ENCODE assay signal across 30 cellular contexts in the genomic region with DNA sequence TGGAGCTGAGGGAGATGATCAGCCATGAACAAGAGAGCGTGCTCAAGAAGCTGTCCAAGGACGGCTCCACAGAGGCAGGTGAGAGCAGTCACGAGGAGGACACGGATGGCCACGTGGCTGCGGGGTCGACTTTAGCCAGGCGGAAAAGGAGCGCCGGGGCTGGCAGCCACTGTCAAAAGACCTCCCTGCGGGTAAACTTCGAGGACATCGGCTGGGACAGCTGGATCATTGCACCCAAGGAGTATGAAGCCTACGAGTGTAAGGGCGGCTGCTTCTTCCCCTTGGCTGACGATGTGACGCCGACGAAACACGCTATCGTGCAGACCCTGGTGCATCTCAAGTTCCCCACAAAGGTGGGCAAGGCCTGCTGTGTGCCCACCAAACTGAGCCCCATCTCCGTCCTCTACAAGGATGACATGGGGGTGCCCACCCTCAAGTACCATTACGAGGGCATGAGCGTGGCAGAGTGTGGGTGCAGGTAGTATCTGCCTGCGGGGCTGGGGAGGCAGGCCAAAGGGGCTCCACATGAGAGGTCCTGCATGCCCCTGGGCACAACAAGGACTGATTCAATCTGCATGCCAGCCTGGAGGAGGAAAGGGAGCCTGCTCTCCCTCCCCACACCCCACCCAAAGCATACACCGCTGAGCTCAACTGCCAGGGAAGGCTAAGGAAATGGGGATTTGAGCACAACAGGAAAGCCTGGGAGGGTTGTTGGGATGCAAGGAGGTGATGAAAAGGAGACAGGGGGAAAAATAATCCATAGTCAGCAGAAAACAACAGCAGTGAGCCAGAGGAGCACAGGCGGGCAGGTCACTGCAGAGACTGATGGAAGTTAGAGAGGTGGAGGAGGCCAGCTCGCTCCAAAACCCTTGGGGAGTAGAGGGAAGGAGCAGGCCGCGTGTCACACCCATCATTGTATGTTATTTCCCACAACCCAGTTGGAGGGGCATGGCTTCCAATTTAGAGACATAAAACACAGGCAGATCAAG. TPM values are rescaled to one million over a fixed set of nuclear protein-coding genes. Genes with fewer than 3 reads are reported as not detected.
"Had no signal": no experiment of that assay in that cellular context is flagged by ENCODE, and none has a peak within 500 bp of the region (broad histone marks: within the 10 kb centered on the region; RNA-seq: fewer than 3 reads in every experiment).

No MANE protein-coding gene starts in this region.

- H3K4me2 ChIP-seq: hepatocyte had no signal

- H3K27me3 ChIP-seq: uterus had no signal

- H3K4me1 ChIP-seq: parathyroid adenoma, tibial artery, uterus had no signal

- H3K9me3 Mint-ChIP-seq: activated naive CD4-positive, alpha-beta T cell treated with anti-CD3 and anti-CD28 coated beads for 36 hours; activated T-cell treated with anti-CD3 and anti-CD28 coated beads, Interleukin-2, amount 50 U/mL, for 4 hours; activated T-helper 2 cell treated with anti-CD3 and anti-CD28 coated beads, Interferon-gamma antibody, Interleukin-2, Interleukin-4, amounts not matched to agents 10 μg/mL and 5 μg/mL and 100 μg/mL, durations not matched to agents 14 hours and 24 hours and 36 hours; nephron had no signal

- H3K27ac ChIP-seq: hepatocyte, parathyroid adenoma, tibial artery, uterus, VCaP had no signal

- H3K4me3 ChIP-seq: hepatocyte, tibial artery, uterus had no signal

- H2AFZ ChIP-seq: hepatocyte, parathyroid adenoma had no signal

- ATAC-seq: activated T-cell treated with anti-CD3 and anti-CD28 coated beads, Interleukin-2, amount 50 U/mL, for 4 hours; stimulated activated naive CD8-positive, alpha-beta T cell treated with anti-CD3 and anti-CD28 coated beads, Interleukin-15, Interleukin-2, amounts not matched to agents 100 U/mL and 50 U/mL, for 24 hours had no signal

- FAIRE-seq: endothelial cell of umbilical vein had no signal

- H3K4me3 Mint-ChIP-seq: activated naive CD4-positive, alpha-beta T cell treated with anti-CD3 and anti-CD28 coated beads for 36 hours; activated T-cell treated with anti-CD3 and anti-CD28 coated beads, Interleukin-2, amount 50 U/mL, for 4 hours; memory B cell; nephron had no signal

- H3K9ac ChIP-seq: parathyroid adenoma had no signal

- H3K27ac Mint-ChIP-seq: activated naive CD4-positive, alpha-beta T cell treated with anti-CD3 and anti-CD28 coated beads for 36 hours; activated T-helper 2 cell treated with anti-CD3 and anti-CD28 coated beads, Interferon-gamma antibody, Interleukin-2, Interleukin-4, amounts not matched to agents 10 μg/mL and 5 μg/mL and 100 μg/mL, durations not matched to agents 14 hours and 24 hours and 36 hours; memory B cell; nephron had no signal

- DNase-seq: activated CD4-positive, alpha-beta T cell treated with anti-CD3 and anti-CD28 coated beads for 1 hour; activated CD8-positive, alpha-beta memory T cell treated with anti-CD3 and anti-CD28 coated beads, Interleukin-2, amount 50 U/mL, for 48 hours; activated naive CD4-positive, alpha-beta T cell treated with anti-CD3 and anti-CD28 coated beads for 36 hours; activated T-cell treated with anti-CD3 and anti-CD28 coated beads, Interleukin-2, amount 50 U/mL, for 4 hours; amygdala; effector memory CD4-positive, alpha-beta T cell; foreskin melanocyte; right cardiac atrium; stimulated activated CD4-positive, alpha-beta T cell treated with anti-CD3 and anti-CD28 coated beads, Interleukin-12 subunit alpha, Interleukin-12 subunit beta, amount 100 ng/mL, for 4 hours; stimulated activated CD4-positive, alpha-beta T cell treated with anti-CD3 and anti-CD28 coated beads, Interleukin-4, amount 100 ng/mL, for 4 hours; stimulated activated naive CD8-positive, alpha-beta T cell treated with anti-CD3 and anti-CD28 coated beads, Interleukin-15, Interleukin-2, amounts not matched to agents 100 U/mL and 50 U/mL, for 24 hours; substantia nigra; uterus had no signal

- H3K36me3 ChIP-seq: tibial artery, uterus had no signal

- H3K36me3 Mint-ChIP-seq: memory B cell had no signal

- H3K79me2 ChIP-seq: hepatocyte, parathyroid adenoma had no signal

- H3K4me1 Mint-ChIP-seq: nephron had no signal

- H3K9me3 ChIP-seq: tibial artery, uterus had no signal

RNA-seq across cellular contexts. Expression of a gene that starts 3.3 kb away (rescaled TPM):
- total RNA-seq: activated CD8-positive, alpha-beta memory T cell treated with anti-CD3 and anti-CD28 coated beads for 36 hours; activated naive CD4-positive, alpha-beta T cell treated with anti-CD3 and anti-CD28 coated beads for 36 hours; activated T-cell treated with anti-CD3 and anti-CD28 coated beads, Interleukin-2, amount 50 U/mL, for 4 hours; activated T-helper 2 cell treated with anti-CD3 and anti-CD28 coated beads, Interferon-gamma antibody, Interleukin-2, Interleukin-4, amounts not matched to agents 10 μg/mL and 5 μg/mL and 100 μg/mL, durations not matched to agents 14 hours and 24 hours and 36 hours; dermis microvascular lymphatic vessel endothelial cell; endothelial cell of umbilical vein; esophagus mucosa; hepatocyte; mononuclear cell; myocyte; pulmonary artery endothelial cell; skeletal muscle tissue; T-helper 2 cell treated with Interferon-gamma antibody and Interleukin-4, amounts not matched to agents 100 ng/mL and 5 ng/mL, for 36 hours; uterus had no signal

RNA-seq across cellular contexts. Expression of a gene that starts 22.6 kb away (rescaled TPM):
- total RNA-seq: activated CD8-positive, alpha-beta memory T cell treated with anti-CD3 and anti-CD28 coated beads for 36 hours; activated naive CD4-positive, alpha-beta T cell treated with anti-CD3 and anti-CD28 coated beads for 36 hours; activated T-cell treated with anti-CD3 and anti-CD28 coated beads, Interleukin-2, amount 50 U/mL, for 4 hours; activated T-helper 2 cell treated with anti-CD3 and anti-CD28 coated beads, Interferon-gamma antibody, Interleukin-2, Interleukin-4, amounts not matched to agents 10 μg/mL and 5 μg/mL and 100 μg/mL, durations not matched to agents 14 hours and 24 hours and 36 hours; dermis microvascular lymphatic vessel endothelial cell; endothelial cell of umbilical vein; esophagus mucosa; liver; mononuclear cell; myocyte; pulmonary artery endothelial cell; right cardiac atrium; skeletal muscle tissue; T-helper 2 cell treated with Interferon-gamma antibody and Interleukin-4, amounts not matched to agents 100 ng/mL and 5 ng/mL, for 36 hours; uterus had no signal

RNA-seq across cellular contexts. Expression of a gene that starts 25.6 kb away (rescaled TPM):
- total RNA-seq: dermis microvascular lymphatic vessel endothelial cell; endothelial cell of umbilical vein; esophagus mucosa; mononuclear cell; myocyte; pulmonary artery endothelial cell; T-helper 2 cell treated with Interferon-gamma antibody and Interleukin-4, amounts not matched to agents 100 ng/mL and 5 ng/mL, for 36 hours had no signal

RNA-seq across cellular contexts. Expression of a gene that starts 58.5 kb away (rescaled TPM):
- total RNA-seq: mononuclear cell, pulmonary artery endothelial cell, right cardiac atrium had no signal
